Comparison of ENCODE assay signal across 25 cellular contexts in the genomic region with DNA sequence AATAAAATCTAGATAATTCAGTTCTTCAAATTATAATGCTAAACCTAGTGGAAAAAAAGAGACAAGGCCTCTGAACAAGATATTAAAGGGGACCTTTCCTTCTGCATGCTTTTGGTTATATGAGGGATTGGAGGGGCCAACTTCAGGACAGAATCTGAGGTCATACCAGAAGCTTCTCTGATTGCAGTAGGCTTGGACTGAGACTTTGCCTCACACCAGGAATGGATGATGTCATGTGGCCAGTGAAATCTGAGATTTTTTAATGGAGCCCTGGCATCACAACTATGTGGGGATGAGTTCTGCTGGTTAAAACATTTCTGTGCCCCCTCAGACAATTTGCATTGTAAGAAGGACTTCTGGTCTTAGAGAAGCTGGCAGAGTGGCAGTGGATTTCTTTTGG.
DNase-seq lines count a peak whose midpoint lies in the region; ATAC-seq and TF ChIP-seq lines count a peak whose summit lies in the region.
"Had no signal": no experiment of that assay in that cellular context is flagged by ENCODE, and none has a peak within 500 bp of the region (broad histone marks: within the 10 kb centered on the region; RNA-seq: fewer than 3 reads in every experiment).

No MANE protein-coding gene starts in this region.

- H3K27ac ChIP-seq in GM23248 (no peak overlapping the region), endodermal cell (ENCODE audit: low read depth, low read length) (no peak overlapping the region)
- H3K27ac ChIP-seq: left lung, tibial artery had no signal

- no peaks in the 10 kb centered on the region for H3K9me2 ChIP-seq in GM23248 (ENCODE audit: insufficient read depth)

- H3F3A ChIP-seq in GM23248 (ENCODE audit: insufficient read depth) = no peaks in the 10 kb centered on the region

- peaks cover 4% of the 10 kb centered on the region for H3K36me3 Mint-ChIP-seq in endodermal cell (ENCODE audit: low read depth)
- H3K36me3 Mint-ChIP-seq: activated naive CD8-positive, alpha-beta T cell treated with anti-CD3 and anti-CD28 coated beads, Interleukin-2, amount 10 ng/mL, durations not matched to agents 7 days and 5 days had no signal

- H4K20me1 ChIP-seq in GM23248 (ENCODE audit: insufficient read depth) = no peaks in the 10 kb centered on the region

- H3K4me1 ChIP-seq in GM23248 (ENCODE audit: insufficient read depth) (0 out of 2 replicates have a peak, but pooled peaks cover 11% of the 10 kb centered on the region), endodermal cell (ENCODE audit: control insufficient read depth, insufficient read depth, low read length) (peaks cover 20% of the 10 kb centered on the region)
- H3K4me1 ChIP-seq: left lung had no signal

- no peak overlapping the region for H3K4me3 Mint-ChIP-seq in endodermal cell
- H3K4me3 Mint-ChIP-seq: activated naive CD8-positive, alpha-beta T cell treated with anti-CD3 and anti-CD28 coated beads, Interleukin-2, amount 10 ng/mL, durations not matched to agents 7 days and 5 days; CD8-positive, alpha-beta memory T cell; H9; neural crest cell had no signal

- H3K4me2 ChIP-seq in GM23248 (ENCODE audit: unreplicated experiment) = no peak overlapping the region
- H3K4me2 ChIP-seq: smooth muscle cell had no signal

- H2AFZ ChIP-seq in GM23248 = no peak overlapping the region

- no peaks in the 10 kb centered on the region for H3K36me3 ChIP-seq in GM23248 (ENCODE audit: low read depth)
- H3K36me3 ChIP-seq in endodermal cell (ENCODE audit: control insufficient read depth, insufficient read depth, low read length) = no peaks in the 10 kb centered on the region
- H3K36me3 ChIP-seq: left lung, tibial artery had no signal

- in situ Hi-C loops in GM23248 (cut with MboI) = no loop called here

- H3K27me3 ChIP-seq in GM23248 (replicated peaks; ENCODE audit: insufficient read depth) = no peaks in the 10 kb centered on the region
- H3K27me3 ChIP-seq in endodermal cell (ENCODE audit: control insufficient read depth, insufficient read depth, low read length, poor library complexity, severe bottlenecking) = no peaks in the 10 kb centered on the region
- H3K27me3 ChIP-seq: left lung, tibial artery had no signal

- H3K9me3 Mint-ChIP-seq in endodermal cell = no peaks in the 10 kb centered on the region
- H3K9me3 Mint-ChIP-seq: activated naive CD8-positive, alpha-beta T cell treated with anti-CD3 and anti-CD28 coated beads, Interleukin-2, amount 10 ng/mL, durations not matched to agents 7 days and 5 days; activated T-helper 2 cell treated with anti-CD3 and anti-CD28 coated beads, Interferon-gamma antibody, Interleukin-2, Interleukin-4, amounts not matched to agents 10 μg/mL and 5 μg/mL and 100 μg/mL, durations not matched to agents 14 hours and 24 hours and 36 hours; CD8-positive, alpha-beta memory T cell; H9; neural crest cell had no signal

- peaks cover 21% of the 10 kb centered on the region for H3K4me1 Mint-ChIP-seq in endodermal cell
- H3K4me1 Mint-ChIP-seq: activated naive CD8-positive, alpha-beta T cell treated with anti-CD3 and anti-CD28 coated beads, Interleukin-2, amount 10 ng/mL, durations not matched to agents 7 days and 5 days; CD8-positive, alpha-beta memory T cell; H9; neural crest cell had no signal

- no peak overlapping the region for H3K4me3 ChIP-seq in GM23248
- H3K4me3 ChIP-seq in endodermal cell (ENCODE audit: low read length) = no peak overlapping the region
- H3K4me3 ChIP-seq: left lung, psoas muscle, smooth muscle cell, tibial artery had no signal

- no peaks in the 10 kb centered on the region for H3K79me2 ChIP-seq in GM23248 (ENCODE audit: insufficient read depth)

- no peaks in the 10 kb centered on the region for H3K27me3 Mint-ChIP-seq in endodermal cell (ENCODE audit: insufficient read depth)

- H3K9me3 ChIP-seq in GM23248 (ENCODE audit: low read depth) = no peaks in the 10 kb centered on the region
- H3K9me3 ChIP-seq in endodermal cell (ENCODE audit: control insufficient read depth, low read length) = no peaks in the 10 kb centered on the region
- H3K9me3 ChIP-seq: left lung, psoas muscle, tibial artery had no signal

- DNase-seq in GM23248 = peak; percentile 57
- DNase-seq in NCI-H69 (lab: John Stamatoyannopoulos, UW) = peak; percentile 19
- peak; percentile 14 for DNase-seq in endodermal cell
- peak; percentile 68 for DNase-seq in myocyte (ENCODE audit: low read depth)
- DNase-seq in head of caudate nucleus = no peak
- DNase-seq: activated CD4-positive, alpha-beta T cell treated with anti-CD3 and anti-CD28 coated beads for 48 hours; activated naive CD8-positive, alpha-beta T cell treated with anti-CD3 and anti-CD28 coated beads, Interleukin-2, amount 10 ng/mL, durations not matched to agents 7 days and 5 days; CD8-positive, alpha-beta memory T cell; DMS79 treated with DMSO at 0.1 percent for 48 hours; H9; left lung; midbrain; NCI-H1417; NCI-H748 treated with DMSO at 0.1 percent for 48 hours; PC-3; psoas muscle; SHP77; stimulated activated CD4-positive, alpha-beta T cell treated with anti-CD3 and anti-CD28 coated beads, Interleukin-2, amount 100 ng/mL, for 48 hours; stimulated activated naive CD8-positive, alpha-beta T cell treated with anti-CD3 and anti-CD28 coated beads, Interleukin-15, Interleukin-2, amounts not matched to agents 100 U/mL and 50 U/mL, for 24 hours had no signal

- intact Hi-C loops in head of caudate nucleus (cut with DNase I) = no loop called here

- ATAC-seq in HG02970 (IDR thresholded peaks at IDR 0.05; ENCODE audit: low FRiP score, unreplicated experiment) (no peak), HG03342 (IDR thresholded peaks at IDR 0.05; ENCODE audit: unreplicated experiment) (no peak)
- ATAC-seq: left lung; PC-3; stimulated activated naive CD8-positive, alpha-beta T cell treated with anti-CD3 and anti-CD28 coated beads, Interleukin-15, Interleukin-2, amounts not matched to agents 100 U/mL and 50 U/mL, for 24 hours had no signal

- H3K27ac Mint-ChIP-seq in endodermal cell = no peak overlapping the region
- H3K27ac Mint-ChIP-seq: activated naive CD8-positive, alpha-beta T cell treated with anti-CD3 and anti-CD28 coated beads, Interleukin-2, amount 10 ng/mL, durations not matched to agents 7 days and 5 days; activated T-helper 2 cell treated with anti-CD3 and anti-CD28 coated beads, Interferon-gamma antibody, Interleukin-2, Interleukin-4, amounts not matched to agents 10 μg/mL and 5 μg/mL and 100 μg/mL, durations not matched to agents 14 hours and 24 hours and 36 hours had no signal

- H3K9ac ChIP-seq in GM23248 (no peak overlapping the region), endodermal cell (ENCODE audit: extremely low read depth, low read length, poor library complexity, severe bottlenecking) (no peak overlapping the region)

- no peak for TF ChIP-seq CTCF in endodermal cell (conservative IDR thresholded peaks at IDR 0.05)

Comparison
In these comparisons a context has a peak if more than half of its experiments do, and no peak if none do; other contexts are left out.
1. DNase-seq: peak in GM23248 (single experiment), NCI-H69 (single experiment), endodermal cell (single experiment) and myocyte (single experiment); none in head of caudate nucleus (0 of 42).